1 cellular context compared by ENCODE assay signal in the genomic region with DNA sequence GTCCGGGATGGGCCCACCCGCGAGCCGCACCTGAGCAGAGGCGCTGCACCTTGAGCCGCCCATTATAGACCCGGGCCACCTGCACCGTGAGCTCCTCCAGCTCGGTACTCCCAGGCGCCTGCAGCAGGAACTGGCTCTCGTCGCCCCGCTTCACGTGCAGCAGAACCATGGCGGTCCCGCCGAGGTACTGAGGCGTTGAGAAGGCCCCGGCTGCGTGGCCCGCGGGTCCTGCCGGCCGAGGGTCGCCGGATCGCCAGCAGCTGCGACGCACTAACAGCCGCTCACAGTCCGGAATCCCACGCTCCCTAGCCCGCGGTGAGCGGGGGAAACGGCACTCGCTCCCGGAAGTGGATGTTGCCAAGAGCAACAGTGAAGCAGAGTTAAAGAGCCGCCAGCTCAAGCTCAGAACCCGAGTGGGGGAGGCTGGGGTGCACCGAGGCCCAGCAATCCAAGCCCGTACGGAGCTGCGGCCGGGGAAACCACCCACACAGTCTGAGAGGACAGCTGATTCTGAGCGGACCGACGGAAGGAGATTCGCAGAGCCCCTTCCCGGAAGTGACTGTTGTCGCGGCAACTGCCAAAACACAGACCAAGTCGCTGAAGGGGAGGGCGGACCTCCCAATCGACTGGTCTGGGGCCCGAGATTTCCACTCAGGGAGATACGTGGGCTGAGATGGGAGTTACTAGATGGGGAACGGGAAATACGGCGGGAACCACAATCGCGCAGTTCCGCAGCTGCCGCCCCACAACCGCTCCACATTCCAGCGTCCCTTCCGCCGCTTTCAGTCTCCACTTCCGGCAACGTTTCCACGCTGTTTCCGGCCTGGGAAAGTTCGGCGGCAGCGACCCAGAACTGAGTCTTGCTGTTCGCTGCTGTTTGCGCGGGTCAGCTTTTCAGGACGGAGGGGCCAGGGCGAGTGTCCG.
TF ChIP-seq lines count a peak whose summit lies in the region.

A gene with protein sequence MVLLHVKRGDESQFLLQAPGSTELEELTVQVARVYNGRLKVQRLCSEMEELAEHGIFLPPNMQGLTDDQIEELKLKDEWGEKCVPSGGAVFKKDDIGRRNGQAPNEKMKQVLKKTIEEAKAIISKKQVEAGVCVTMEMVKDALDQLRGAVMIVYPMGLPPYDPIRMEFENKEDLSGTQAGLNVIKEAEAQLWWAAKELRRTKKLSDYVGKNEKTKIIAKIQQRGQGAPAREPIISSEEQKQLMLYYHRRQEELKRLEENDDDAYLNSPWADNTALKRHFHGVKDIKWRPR (minus strand): TSS at position 303 of the 924 bp plus-strand sequence. CDS start 134 bp downstream, at position 169.

TF ChIP-seq in HepG2, 621 proteins besides CTCF, POLR2A, EP300 and RAD21 (continued from another document and continues in another):
- TF ChIP-seq ZNF737 (CRISPR knock-in tag; IDR thresholded peaks at IDR 0.05; ENCODE audit: borderline replicate concordance) (peak; percentile 48; the same call in 1 of the 2 replicates), ZNF615 (CRISPR knock-in tag; IDR thresholded peaks at IDR 0.05; ENCODE audit: borderline replicate concordance) (no peak), TEAD3 (CRISPR knock-in tag; optimal IDR thresholded peaks at IDR 0.05; ENCODE audit: borderline replicate concordance) (peak; percentile 97), CENPT (CRISPR knock-in tag; IDR thresholded peaks at IDR 0.05; ENCODE audit: low read depth) (no peak; the same call in 1 of the 2 replicates), ZNF672 (CRISPR knock-in tag; IDR thresholded peaks at IDR 0.05) (peak; percentile 92), TEAD2 (CRISPR knock-in tag; IDR thresholded peaks at IDR 0.05) (no peak), IRX3 (CRISPR knock-in tag; IDR thresholded peaks at IDR 0.05; ENCODE audit: borderline replicate concordance, low read depth) (peak; percentile 14), ZMYM3 (CRISPR knock-in tag; IDR thresholded peaks at IDR 0.05) (no peak), ZBTB2 (CRISPR knock-in tag; IDR thresholded peaks at IDR 0.05; ENCODE audit: low read depth) (peak; percentile 52; the same call in 1 of the 2 replicates), ZFP90 (CRISPR knock-in tag; IDR thresholded peaks at IDR 0.05; ENCODE audit: borderline replicate concordance) (peak; percentile 58; the same call in 1 of the 2 replicates), ZNF451 (CRISPR knock-in tag; IDR thresholded peaks at IDR 0.05) (no peak; the same call in none of the 2 replicates), TCF7L2 (IDR thresholded peaks at IDR 0.05; ENCODE audit: low read depth, low read length) (no peak), SMAD3 (CRISPR knock-in tag; IDR thresholded peaks at IDR 0.05) (peak; percentile 64; the same call in 1 of the 2 replicates), TBX3 (IDR thresholded peaks at IDR 0.05; ENCODE audit: borderline replicate concordance) (no peak), TCF7 (IDR thresholded peaks at IDR 0.05; ENCODE audit: low read depth) (no peak), CBX2 (IDR thresholded peaks at IDR 0.05; ENCODE audit: low read depth, low read length) (no peak), CBX2 (CRISPR knock-in tag; IDR thresholded peaks at IDR 0.05; ENCODE audit: low read depth) (no peak), MEIS2 (CRISPR knock-in tag; IDR thresholded peaks at IDR 0.05) (peak; percentile 61), PREB (CRISPR knock-in tag; IDR thresholded peaks at IDR 0.05) (no peak), ZFY (CRISPR knock-in tag; IDR thresholded peaks at IDR 0.05) (peak; percentile 94), ZNF674 (CRISPR knock-in tag; IDR thresholded peaks at IDR 0.05; ENCODE audit: low read depth) (no peak), HMGXB3 (CRISPR knock-in tag; IDR thresholded peaks at IDR 0.05; ENCODE audit: borderline replicate concordance) (no peak), THAP11 (CRISPR knock-in tag; IDR thresholded peaks at IDR 0.05) (peak; percentile 91), ZNF512 (CRISPR knock-in tag; IDR thresholded peaks at IDR 0.05) (no peak), MLXIP (CRISPR knock-in tag; IDR thresholded peaks at IDR 0.05; ENCODE audit: borderline replicate concordance) (no peak), RFX5 (IDR thresholded peaks at IDR 0.05; ENCODE audit: low read depth, low read length) (0 out of 2 replicates have a peak, but pooled peaks have one; percentile 29), PAF1 (CRISPR knock-in tag; IDR thresholded peaks at IDR 0.05) (no peak), CBX5 (CRISPR knock-in tag; IDR thresholded peaks at IDR 0.05; ENCODE audit: borderline replicate concordance) (peak; percentile 55), ESRRA (CRISPR knock-in tag; IDR thresholded peaks at IDR 0.05; ENCODE audit: low read depth) (0 out of 2 replicates have a peak, but pooled peaks have one; percentile 29)
- TF ChIP-seq, protein P1, sequence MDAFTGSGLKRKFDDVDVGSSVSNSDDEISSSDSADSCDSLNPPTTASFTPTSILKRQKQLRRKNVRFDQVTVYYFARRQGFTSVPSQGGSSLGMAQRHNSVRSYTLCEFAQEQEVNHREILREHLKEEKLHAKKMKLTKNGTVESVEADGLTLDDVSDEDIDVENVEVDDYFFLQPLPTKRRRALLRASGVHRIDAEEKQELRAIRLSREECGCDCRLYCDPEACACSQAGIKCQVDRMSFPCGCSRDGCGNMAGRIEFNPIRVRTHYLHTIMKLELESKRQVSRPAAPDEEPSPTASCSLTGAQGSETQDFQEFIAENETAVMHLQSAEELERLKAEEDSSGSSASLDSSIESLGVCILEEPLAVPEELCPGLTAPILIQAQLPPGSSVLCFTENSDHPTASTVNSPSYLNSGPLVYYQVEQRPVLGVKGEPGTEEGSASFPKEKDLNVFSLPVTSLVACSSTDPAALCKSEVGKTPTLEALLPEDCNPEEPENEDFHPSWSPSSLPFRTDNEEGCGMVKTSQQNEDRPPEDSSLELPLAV (CRISPR knock-in tag; conservative IDR thresholded peaks at IDR 0.05; ENCODE audit: low read depth) = no peak
- TF ChIP-seq, protein P2, sequence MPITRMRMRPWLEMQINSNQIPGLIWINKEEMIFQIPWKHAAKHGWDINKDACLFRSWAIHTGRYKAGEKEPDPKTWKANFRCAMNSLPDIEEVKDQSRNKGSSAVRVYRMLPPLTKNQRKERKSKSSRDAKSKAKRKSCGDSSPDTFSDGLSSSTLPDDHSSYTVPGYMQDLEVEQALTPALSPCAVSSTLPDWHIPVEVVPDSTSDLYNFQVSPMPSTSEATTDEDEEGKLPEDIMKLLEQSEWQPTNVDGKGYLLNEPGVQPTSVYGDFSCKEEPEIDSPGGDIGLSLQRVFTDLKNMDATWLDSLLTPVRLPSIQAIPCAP (CRISPR knock-in tag; IDR thresholded peaks at IDR 0.05; ENCODE audit: low read depth) = no peak
- TF ChIP-seq, protein P3, sequence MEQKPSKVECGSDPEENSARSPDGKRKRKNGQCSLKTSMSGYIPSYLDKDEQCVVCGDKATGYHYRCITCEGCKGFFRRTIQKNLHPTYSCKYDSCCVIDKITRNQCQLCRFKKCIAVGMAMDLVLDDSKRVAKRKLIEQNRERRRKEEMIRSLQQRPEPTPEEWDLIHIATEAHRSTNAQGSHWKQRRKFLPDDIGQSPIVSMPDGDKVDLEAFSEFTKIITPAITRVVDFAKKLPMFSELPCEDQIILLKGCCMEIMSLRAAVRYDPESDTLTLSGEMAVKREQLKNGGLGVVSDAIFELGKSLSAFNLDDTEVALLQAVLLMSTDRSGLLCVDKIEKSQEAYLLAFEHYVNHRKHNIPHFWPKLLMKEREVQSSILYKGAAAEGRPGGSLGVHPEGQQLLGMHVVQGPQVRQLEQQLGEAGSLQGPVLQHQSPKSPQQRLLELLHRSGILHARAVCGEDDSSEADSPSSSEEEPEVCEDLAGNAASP (CRISPR knock-in tag; IDR thresholded peaks at IDR 0.05; ENCODE audit: borderline replicate concordance) = peak; percentile 8; the same call in 1 of the 2 replicates
